ENCODE assay signal across 24 cellular contexts in the genomic region with DNA sequence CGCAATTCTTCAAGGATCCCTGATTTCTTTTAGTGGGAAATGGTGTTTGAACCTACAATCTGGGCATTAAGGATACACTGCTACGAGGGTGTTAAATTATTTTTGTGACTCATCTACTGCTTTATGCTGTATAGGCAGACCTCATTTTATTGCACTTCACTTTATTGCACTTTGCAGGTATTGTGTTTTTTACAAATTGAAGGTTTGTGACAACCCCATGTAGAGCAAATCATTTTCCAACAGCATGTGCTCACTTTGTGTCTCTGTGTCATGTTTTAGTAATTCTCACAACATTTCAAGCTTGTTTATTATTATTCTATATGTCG. TPM values are rescaled to one million over a fixed set of nuclear protein-coding genes. Genes with fewer than 3 reads are reported as not detected.
"Had no signal": no experiment of that assay in that cellular context is flagged by ENCODE, and none has a peak within 500 bp of the region (broad histone marks: within the 10 kb centered on the region; RNA-seq: fewer than 3 reads in every experiment).

No MANE protein-coding gene starts in this region.

- H3K4me3 ChIP-seq: esophagus muscularis mucosa, skin epidermis, upper lobe of right lung had no signal

- H3K4me1 ChIP-seq: esophagus muscularis mucosa, upper lobe of right lung had no signal

- H3K27ac ChIP-seq: brain microvascular endothelial cell, esophagus muscularis mucosa, upper lobe of right lung had no signal

- H3K4me2 ChIP-seq: SK-N-SH had no signal

- H3K27me3 ChIP-seq: brain microvascular endothelial cell, upper lobe of right lung had no signal

- H3K4me3 Mint-ChIP-seq: central memory CD8-positive, alpha-beta T cell; memory B cell; nephron; stimulated activated naive CD8-positive, alpha-beta T cell treated with anti-CD3 and anti-CD28 coated beads, Interleukin-15, Interleukin-2, amounts not matched to agents 100 ng/mL and 50 ng/mL, for 24 hours had no signal

- H3K9me3 Mint-ChIP-seq: central memory CD8-positive, alpha-beta T cell; memory B cell; stimulated activated naive CD8-positive, alpha-beta T cell treated with anti-CD3 and anti-CD28 coated beads, Interleukin-15, Interleukin-2, amounts not matched to agents 100 ng/mL and 50 ng/mL, for 24 hours had no signal

- H3K36me3 ChIP-seq: brain microvascular endothelial cell, esophagus muscularis mucosa, upper lobe of right lung had no signal

- H3K4me1 Mint-ChIP-seq: nephron had no signal

- H3K36me3 Mint-ChIP-seq: memory B cell had no signal

- DNase-seq: brain microvascular endothelial cell; cortex of kidney; effector CD4-positive, alpha-beta T cell; hippocampal formation; left ventricle myocardium superior; occipital lobe; right cardiac atrium; Right ventricle myocardium superior; SK-N-SH; stimulated activated CD4-positive, alpha-beta T cell treated with anti-CD3 and anti-CD28 coated beads, Interleukin-4, amount 100 ng/mL, for 4 hours; stimulated activated CD8-positive, alpha-beta memory T cell treated with anti-CD3 and anti-CD28 coated beads, Interleukin-4, amount 100 ng/mL, for 48 hours; T-helper 1 cell; upper lobe of right lung had no signal

- H3K27me3 Mint-ChIP-seq: central memory CD8-positive, alpha-beta T cell; stimulated activated naive CD8-positive, alpha-beta T cell treated with anti-CD3 and anti-CD28 coated beads, Interleukin-15, Interleukin-2, amounts not matched to agents 100 ng/mL and 50 ng/mL, for 24 hours had no signal

- ATAC-seq: left ventricle myocardium superior, right cardiac atrium, upper lobe of right lung had no signal

- H3K27ac Mint-ChIP-seq: nephron; progenitor cell of endocrine pancreas; stimulated activated naive CD8-positive, alpha-beta T cell treated with anti-CD3 and anti-CD28 coated beads, Interleukin-15, Interleukin-2, amounts not matched to agents 100 ng/mL and 50 ng/mL, for 24 hours had no signal

- H3K9ac ChIP-seq: SK-N-SH had no signal

- H3K9me3 ChIP-seq: esophagus muscularis mucosa, SK-N-SH, upper lobe of right lung had no signal

RNA-seq across cellular contexts. Expression of a gene that starts 19.2 kb away (rescaled TPM):
- total RNA-seq: fibroblast of villous mesenchyme had no signal

RNA-seq across cellular contexts. Expression of a gene that starts 21.3 kb away (rescaled TPM):
- total RNA-seq: fibroblast of villous mesenchyme, glomerular endothelial cell, kidney epithelial cell, occipital lobe, progenitor cell of endocrine pancreas, temporal lobe had no signal
- polyA plus RNA-seq: SK-N-SH had no signal

RNA-seq across cellular contexts. Expression of a gene that starts 58.5 kb away (rescaled TPM):
- total RNA-seq: fibroblast of villous mesenchyme, glomerular endothelial cell had no signal
- polyA plus RNA-seq: SK-N-SH had no signal

RNA-seq across cellular contexts. Expression of a gene that starts 59.2 kb away (rescaled TPM):
- total RNA-seq: fibroblast of villous mesenchyme, glomerular endothelial cell, kidney epithelial cell, occipital lobe, progenitor cell of endocrine pancreas, temporal lobe had no signal
